10 cellular contexts compared by ENCODE assay signal in genomic region chr2:226660524-226660923, GRCh38.
DNase-seq lines count a peak whose midpoint lies in the region; ATAC-seq and TF ChIP-seq lines count a peak whose summit lies in the region.
"Had no signal": no experiment of that assay in that cellular context is flagged by ENCODE, and none has a peak within 500 bp of the region (broad histone marks: within the 10 kb centered on the region; RNA-seq: fewer than 3 reads in every experiment).

No MANE protein-coding gene starts in this region.

- H3K36me3 Mint-ChIP-seq in neural progenitor cell: no peaks in the 10 kb centered on the region
- H3K36me3 Mint-ChIP-seq in activated T-helper 2 cell treated with anti-CD3 and anti-CD28 coated beads, Interferon-gamma antibody, Interleukin-2, Interleukin-4, amounts not matched to agents 10 μg/mL and 5 μg/mL and 100 μg/mL, durations not matched to agents 14 hours and 24 hours and 36 hours (ENCODE audit: low read depth): no peaks in the 10 kb centered on the region
- H3K36me3 Mint-ChIP-seq in type B pancreatic cell: no peaks in the 10 kb centered on the region

- peaks cover 5% of the 10 kb centered on the region for H3K9me3 Mint-ChIP-seq in neural progenitor cell
- H3K9me3 Mint-ChIP-seq in activated T-helper 2 cell treated with anti-CD3 and anti-CD28 coated beads, Interferon-gamma antibody, Interleukin-2, Interleukin-4, amounts not matched to agents 10 μg/mL and 5 μg/mL and 100 μg/mL, durations not matched to agents 14 hours and 24 hours and 36 hours: no peaks in the 10 kb centered on the region
- H3K9me3 Mint-ChIP-seq in type B pancreatic cell: peaks cover 8% of the 10 kb centered on the region

- H2AFZ ChIP-seq in fibroblast of lung (ENCODE audit: low read length) (no peak overlapping the region), neural progenitor cell (replicated peaks) (peak overlapping the region; percentile 47)

- H3K27ac ChIP-seq in fibroblast of lung (ENCODE audit: insufficient read depth, low read length): peak overlapping the region; percentile 13
- H3K27ac ChIP-seq in neural progenitor cell: no peak overlapping the region

- H3K36me3 ChIP-seq in fibroblast of lung (ENCODE audit: control insufficient read depth, insufficient read depth, low read length): no peaks in the 10 kb centered on the region
- no peaks in the 10 kb centered on the region for H3K36me3 ChIP-seq in neural progenitor cell
- H3K36me3 ChIP-seq: Peyer's patch had no signal

- H3K4me1 ChIP-seq in fibroblast of lung (ENCODE audit: control insufficient read depth, extremely low read depth, insufficient read depth, low read length) (peaks cover 13% of the 10 kb centered on the region), neural progenitor cell (no peaks in the 10 kb centered on the region)

- H3K27me3 Mint-ChIP-seq in neural progenitor cell (ENCODE audit: insufficient read depth, low read depth): peaks cover 15% of the 10 kb centered on the region
- peaks cover 27% of the 10 kb centered on the region for H3K27me3 Mint-ChIP-seq in activated T-helper 2 cell treated with anti-CD3 and anti-CD28 coated beads, Interferon-gamma antibody, Interleukin-2, Interleukin-4, amounts not matched to agents 10 μg/mL and 5 μg/mL and 100 μg/mL, durations not matched to agents 14 hours and 24 hours and 36 hours (ENCODE audit: low read depth)
- no peaks in the 10 kb centered on the region for H3K27me3 Mint-ChIP-seq in type B pancreatic cell

- no peak overlapping the region for H3K4me3 Mint-ChIP-seq in neural progenitor cell
- H3K4me3 Mint-ChIP-seq in activated T-helper 2 cell treated with anti-CD3 and anti-CD28 coated beads, Interferon-gamma antibody, Interleukin-2, Interleukin-4, amounts not matched to agents 10 μg/mL and 5 μg/mL and 100 μg/mL, durations not matched to agents 14 hours and 24 hours and 36 hours (ENCODE audit: low read depth): no peak overlapping the region
- H3K4me3 Mint-ChIP-seq in type B pancreatic cell: no peak overlapping the region

- no peak overlapping the region for H3K4me3 ChIP-seq in AG10803 (ENCODE audit: low read length)
- H3K4me3 ChIP-seq in fibroblast of lung (replicated peaks in 1 of 4; ENCODE audit: control extremely low read depth in 1 of 4, insufficient read depth in 1 of 4, low read depth in 3 of 4, low read length in 4 of 4): no peak overlapping the region
- no peak overlapping the region for H3K4me3 ChIP-seq in neural progenitor cell
- H3K4me3 ChIP-seq: Peyer's patch had no signal

- H3K9me3 ChIP-seq in fibroblast of lung (ENCODE audit: control insufficient read depth, insufficient read depth, low read depth, low read length): no peaks in the 10 kb centered on the region
- no peaks in the 10 kb centered on the region for H3K9me3 ChIP-seq in neural progenitor cell (ENCODE audit: low read depth)
- H3K9me3 ChIP-seq: Peyer's patch had no signal

- H3K27ac Mint-ChIP-seq in neural progenitor cell (no peak overlapping the region), type B pancreatic cell (no peak overlapping the region)
- no peak overlapping the region for H3K27ac Mint-ChIP-seq in activated T-helper 2 cell treated with anti-CD3 and anti-CD28 coated beads, Interferon-gamma antibody, Interleukin-2, Interleukin-4, amounts not matched to agents 10 μg/mL and 5 μg/mL and 100 μg/mL, durations not matched to agents 14 hours and 24 hours and 36 hours

- H3K4me2 ChIP-seq in fibroblast of lung (ENCODE audit: extremely low read depth, insufficient read depth, low read length) (no peak overlapping the region), neural progenitor cell (no peak overlapping the region)

- TF ChIP-seq CTCF in AG10803 (conservative IDR thresholded peaks at IDR 0.05; ENCODE audit: low read length) (no peak), fibroblast of lung (conservative IDR thresholded peaks at IDR 0.05 in 1 of 2, IDR thresholded peaks at IDR 0.05 in 1 of 2; ENCODE audit: low read depth in 1 of 2, low read length in 2 of 2) (no peak), neural progenitor cell (IDR thresholded peaks at IDR 0.05) (no peak), type B pancreatic cell (conservative IDR thresholded peaks at IDR 0.05) (no peak)

- H3K9ac ChIP-seq in fibroblast of lung (ENCODE audit: insufficient read depth, low read length): no peak overlapping the region
- H3K9ac ChIP-seq in neural progenitor cell: no peak overlapping the region

- intact Hi-C loops in activated T-helper 2 cell treated with anti-CD3 and anti-CD28 coated beads, Interferon-gamma antibody, Interleukin-2, Interleukin-4, amounts not matched to agents 10 μg/mL and 5 μg/mL and 100 μg/mL, durations not matched to agents 14 hours and 24 hours and 36 hours (cut with micrococcal nuclease): no loop called here

- H3K79me2 ChIP-seq in fibroblast of lung (ENCODE audit: control insufficient read depth, insufficient read depth, low read length): no peaks in the 10 kb centered on the region
- H3K79me2 ChIP-seq in neural progenitor cell (ENCODE audit: low read depth): no peaks in the 10 kb centered on the region

- H3K27me3 ChIP-seq in fibroblast of lung (ENCODE audit: control insufficient read depth, insufficient read depth, low read length) (no peaks in the 10 kb centered on the region), neural progenitor cell (no peaks in the 10 kb centered on the region)
- H3K27me3 ChIP-seq: Peyer's patch had no signal

- DNase-seq in AG10803 (ENCODE audit: low read depth) (peak; percentile 96), OCI-M1 (lab: John Stamatoyannopoulos, UW) (peak; percentile 37), fibroblast of lung (ENCODE audit: low read depth in 2 of 2) (peak; percentile 82 to 96), neural progenitor cell (ENCODE audit: low spot score) (no peak), LoVo (ENCODE audit: low spot score) (no peak), type B pancreatic cell (ENCODE audit: extremely low spot score, unreplicated experiment) (no peak)
- DNase-seq in activated T-helper 2 cell treated with anti-CD3 and anti-CD28 coated beads, Interferon-gamma antibody, Interleukin-2, Interleukin-4, amounts not matched to agents 10 μg/mL and 5 μg/mL and 100 μg/mL, durations not matched to agents 14 hours and 24 hours and 36 hours (ENCODE audit: low spot score): no peak
- DNase-seq: stimulated activated CD4-positive, alpha-beta T cell treated with anti-CD3 and anti-CD28 coated beads, Interleukin-12 subunit alpha, Interleukin-12 subunit beta, amount 100 ng/mL, for 4 hours had no signal

- ATAC-seq in GM18867 (IDR thresholded peaks at IDR 0.05; ENCODE audit: unreplicated experiment): no peak

- H3K4me1 Mint-ChIP-seq in neural progenitor cell (peaks cover 25% of the 10 kb centered on the region), type B pancreatic cell (ENCODE audit: unreplicated experiment) (peaks cover 27% of the 10 kb centered on the region)
- no peaks in the 10 kb centered on the region for H3K4me1 Mint-ChIP-seq in activated T-helper 2 cell treated with anti-CD3 and anti-CD28 coated beads, Interferon-gamma antibody, Interleukin-2, Interleukin-4, amounts not matched to agents 10 μg/mL and 5 μg/mL and 100 μg/mL, durations not matched to agents 14 hours and 24 hours and 36 hours (ENCODE audit: low read depth)

- H4K20me1 ChIP-seq in fibroblast of lung (ENCODE audit: control insufficient read depth, extremely low read depth, insufficient read depth, low read length) (no peaks in the 10 kb centered on the region), neural progenitor cell (ENCODE audit: low read depth) (no peaks in the 10 kb centered on the region)

- H3F3A ChIP-seq in neural progenitor cell (ENCODE audit: low read depth): no peaks in the 10 kb centered on the region

Comparison
In these comparisons a context has a peak if more than half of its experiments do, and no peak if none do; other contexts are left out.
1. DNase-seq: peak in AG10803 (single experiment), OCI-M1 (single experiment) and fibroblast of lung (2 of 2); none in neural progenitor cell (single experiment), activated T-helper 2 cell treated with anti-CD3 and anti-CD28 coated beads, Interferon-gamma antibody, Interleukin-2, Interleukin-4, amounts not matched to agents 10 μg/mL and 5 μg/mL and 100 μg/mL, durations not matched to agents 14 hours and 24 hours and 36 hours (single experiment), LoVo (single experiment) and type B pancreatic cell (single experiment).